16 cellular contexts compared by ENCODE assay signal in genomic region chr17:82830249-82830661, GRCh38. TPM values are rescaled to one million over a fixed set of nuclear protein-coding genes. Genes with fewer than 3 reads are reported as not detected.
DNase-seq lines count a peak whose midpoint lies in the region; ATAC-seq and TF ChIP-seq lines count a peak whose summit lies in the region.
"Had no signal": no experiment of that assay in that cellular context is flagged by ENCODE, and none has a peak within 500 bp of the region (broad histone marks: within the 10 kb centered on the region; RNA-seq: fewer than 3 reads in every experiment).

No MANE protein-coding gene starts in this region.

- H3K4me1 ChIP-seq in BLaER1: peaks cover 47% of the 10 kb centered on the region
- H3K4me1 ChIP-seq in esophagus muscularis mucosa: peaks cover 0 to 12% (median 10%) of the 10 kb centered on the region in 4 donors
- H3K4me1 ChIP-seq in mesenchymal stem cell (ENCODE audit: control insufficient read depth, insufficient read depth, low read depth, low read length): peaks cover 3% of the 10 kb centered on the region
- H3K4me1 ChIP-seq: prostate gland had no signal

- no peaks in the 10 kb centered on the region for H3K27me3 ChIP-seq in BLaER1
- no peaks in the 10 kb centered on the region for H3K27me3 ChIP-seq in esophagus muscularis mucosa
- H3K27me3 ChIP-seq in mesenchymal stem cell (ENCODE audit: control insufficient read depth in 1 of 2, insufficient read depth in 1 of 2, low read length in 2 of 2): no peaks in the 10 kb centered on the region

- H3K9me3 ChIP-seq in BLaER1: no peaks in the 10 kb centered on the region
- H3K9me3 ChIP-seq in esophagus muscularis mucosa: no peaks in the 10 kb centered on the region
- no peaks in the 10 kb centered on the region for H3K9me3 ChIP-seq in mesenchymal stem cell (ENCODE audit: control insufficient read depth, low read length)
- H3K9me3 ChIP-seq: prostate gland had no signal

- no peak overlapping the region for H2BK15ac ChIP-seq in mesenchymal stem cell (ENCODE audit: low read depth, poor library complexity, severe bottlenecking)

- no peak overlapping the region for H3K27ac ChIP-seq in BLaER1
- peak overlapping the region in 2 of 4 donors; percentile 9 to 30 for H3K27ac ChIP-seq in esophagus muscularis mucosa (replicated peaks in 1 of 4)
- no peak overlapping the region for H3K27ac ChIP-seq in mesenchymal stem cell (ENCODE audit: low read length, poor library complexity, severe bottlenecking)
- H3K27ac ChIP-seq: prostate gland had no signal

- peaks cover 35% of the 10 kb centered on the region for H3K79me1 ChIP-seq in mesenchymal stem cell (replicated peaks; ENCODE audit: low read length, poor library complexity, severe bottlenecking)

- no peak overlapping the region for H3K18ac ChIP-seq in mesenchymal stem cell (ENCODE audit: low read depth in 1 of 2, low read length in 2 of 2)

- H3K23ac ChIP-seq in mesenchymal stem cell (ENCODE audit: low read length in 2 of 2): no peak overlapping the region

- H3K14ac ChIP-seq in mesenchymal stem cell (ENCODE audit: low read length in 2 of 2): peak overlapping the region in 1 of 2 experiments; percentile 14

- no peak overlapping the region for H3K9ac ChIP-seq in BLaER1
- peak overlapping the region; percentile 17 for H3K9ac ChIP-seq in mesenchymal stem cell (ENCODE audit: low read length)

- DNase-seq in NCI-H2171 (lab: John Stamatoyannopoulos, UW) (peak; percentile 92), esophagus muscularis mucosa (ENCODE audit: extremely low spot score) (no peak), mesenchymal stem cell (no peak), NAMALWA (ENCODE audit: low spot score) (no peak), superior temporal gyrus (ENCODE audit: extremely low spot score) (no peak)
- no peak for DNase-seq in NK-92 treated with Interleukin-12 subunit alpha and Interleukin-12 subunit beta, amount 100 ng/mL, for 24 hours (lab: John Stamatoyannopoulos, UW)
- DNase-seq: activated CD4-positive, alpha-beta T cell treated with anti-CD3 and anti-CD28 coated beads for 48 hours; AML-193; effector memory CD8-positive, alpha-beta T cell; hippocampal formation; NCI-H146; stimulated activated CD4-positive, alpha-beta T cell treated with anti-CD3 and anti-CD28 coated beads, Interleukin-4, amount 100 ng/mL, for 4 hours; stimulated activated naive CD4-positive, alpha-beta T cell had no signal

- peaks cover 64% of the 10 kb centered on the region for H3K36me3 ChIP-seq in BLaER1
- H3K36me3 ChIP-seq in esophagus muscularis mucosa: peaks cover 0 to 56% (median 27%) of the 10 kb centered on the region in 4 donors
- H3K36me3 ChIP-seq in mesenchymal stem cell (ENCODE audit: control insufficient read depth in 1 of 2, insufficient read depth in 2 of 2, low read depth in 1 of 2, low read length in 2 of 2): peaks cover 17 to 48% of the 10 kb centered on the region in 2 experiments
- H3K36me3 ChIP-seq: prostate gland had no signal

- H3K4me2 ChIP-seq in BLaER1 (peak overlapping the region; percentile 74; the same call in 1 of the 2 replicates), mesenchymal stem cell (ENCODE audit: low read length, poor library complexity, severe bottlenecking) (no peak overlapping the region)

- no peak overlapping the region for H2AFZ ChIP-seq in mesenchymal stem cell (ENCODE audit: low read depth, low read length)

- no peak overlapping the region for H4K91ac ChIP-seq in mesenchymal stem cell (ENCODE audit: low read length)

- no peak for TF ChIP-seq CTCF in esophagus muscularis mucosa (IDR thresholded peaks at IDR 0.05)

- intact Hi-C loops in esophagus muscularis mucosa (cut with DNase I): no loop called here

- H2BK5ac ChIP-seq in mesenchymal stem cell (ENCODE audit: low read depth, low read length, poor library complexity, severe bottlenecking): no peak overlapping the region

- no peak overlapping the region for H4K8ac ChIP-seq in mesenchymal stem cell (ENCODE audit: low read length)

- H4K20me1 ChIP-seq in BLaER1: peaks cover 45% of the 10 kb centered on the region

- 47% methylated on average over 8 of the region's 22 CpGs for WGBS in esophagus muscularis mucosa
- 98% methylated on average over 22 of the region's 22 CpGs for WGBS in mesenchymal stem cell

- no peak overlapping the region for H2BK12ac ChIP-seq in mesenchymal stem cell (ENCODE audit: low read length in 2 of 2)

- H3K4me3 ChIP-seq in BLaER1: no peak overlapping the region
- H3K4me3 ChIP-seq in esophagus muscularis mucosa: peak overlapping the region in 3 of 4 donors; percentile 10 to 34 (median 20)
- H3K4me3 ChIP-seq in mesenchymal stem cell (ENCODE audit: insufficient read depth in 1 of 2, low read depth in 1 of 2, low read length in 2 of 2): peak overlapping the region in 1 of 2 experiments; percentile 31
- H3K4me3 ChIP-seq: prostate gland had no signal

- no peak for TF ChIP-seq POLR2A in esophagus muscularis mucosa (IDR thresholded peaks at IDR 0.05; ENCODE audit: low read depth)

- no peak for ATAC-seq in GM19455 (IDR thresholded peaks at IDR 0.05; ENCODE audit: unreplicated experiment)
- ATAC-seq: effector memory CD8-positive, alpha-beta T cell had no signal

- H3K4ac ChIP-seq in mesenchymal stem cell (ENCODE audit: low read depth in 1 of 2, low read length in 2 of 2): no peak overlapping the region

- no peak overlapping the region for H2BK120ac ChIP-seq in mesenchymal stem cell (ENCODE audit: low read depth, low read length)

- no peak overlapping the region for H2AK5ac ChIP-seq in mesenchymal stem cell (ENCODE audit: low read length, severe bottlenecking)

- no peak for TF ChIP-seq EP300 in esophagus muscularis mucosa (IDR thresholded peaks at IDR 0.05)

RNA-seq across cellular contexts. Expression of gene ZNF750, which starts 9.6 kb away (rescaled TPM):
- total RNA-seq in esophagus muscularis mucosa: not detected
- polyA plus RNA-seq in mesenchymal stem cell (2013, experiment 1 of 2): not detected
- polyA plus RNA-seq in mesenchymal stem cell (2013, experiment 2 of 2): not detected
